In the genomic region with DNA sequence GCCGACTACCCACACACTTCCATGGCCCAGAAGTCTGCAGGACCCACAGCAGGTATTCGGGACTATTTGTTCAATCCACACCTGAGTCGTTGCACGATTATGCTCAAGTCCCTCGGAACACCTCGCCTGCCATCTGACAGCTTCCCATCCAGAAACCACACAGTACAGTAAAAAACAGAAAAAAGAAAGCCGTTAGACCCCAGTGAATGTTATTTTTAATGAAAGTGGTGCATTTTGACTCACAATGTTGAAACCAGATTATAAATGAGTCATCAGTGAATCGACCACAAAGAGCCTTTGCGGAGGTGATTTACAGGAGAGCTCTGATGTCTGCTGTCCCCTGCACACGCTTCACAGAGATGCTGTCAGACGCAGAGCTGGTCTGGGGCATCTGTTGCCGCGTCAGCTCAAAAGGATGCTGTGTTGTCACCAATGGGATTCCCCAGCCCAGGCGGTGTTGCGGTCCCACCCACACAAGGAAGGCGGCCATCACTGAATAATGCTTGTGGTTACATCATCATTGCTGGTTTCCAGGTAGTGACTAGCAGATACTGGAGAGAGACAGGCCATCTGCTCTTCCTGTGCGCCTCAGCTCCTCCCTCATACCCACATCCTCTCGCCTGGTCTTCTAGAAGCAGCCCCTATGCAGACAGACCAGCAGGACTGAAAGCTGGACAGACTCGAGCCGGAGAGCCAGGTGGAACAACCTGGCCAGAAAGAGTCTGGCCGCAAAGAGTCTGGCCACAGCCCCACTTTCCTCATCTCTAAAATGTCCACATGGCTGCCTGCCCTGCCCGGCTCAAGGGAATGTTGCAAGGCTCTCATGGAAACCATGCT, we compare ENCODE assay signal across 8 cellular contexts.
DNase-seq lines count a peak whose midpoint lies in the region; ATAC-seq and TF ChIP-seq lines count a peak whose summit lies in the region.

No MANE protein-coding gene starts in this region.

- peak overlapping the region; percentile 91 for H3K27ac ChIP-seq in CD4-positive, alpha-beta memory T cell (ENCODE audit: low read depth, low read length)

- H3K36me3 ChIP-seq in CD4-positive, alpha-beta memory T cell (ENCODE audit: insufficient read depth, low read length) = no peaks in the 10 kb centered on the region

- peaks cover 0 to 2% of the 10 kb centered on the region in 2 donors for H3K36me3 Mint-ChIP-seq in CD4-positive, alpha-beta memory T cell

- peaks cover 43 to 73% (median 58%) of the 10 kb centered on the region in 4 donors for H3K4me1 Mint-ChIP-seq in CD4-positive, alpha-beta memory T cell

- POLR2A ChIA-PET in CD4-positive, alpha-beta memory T cell (lab: Charles Lee; ENCODE audit: partially characterized antibody) = interaction anchor here (0.7 to 5.0 kb wide), 32 partner anchors 8 to 534 kb away, joined by 3 to 78 read pairs (median 6); partner anchors contain the start of genes IRF2BP2, RBM34 and TOMM20

- no peaks in the 10 kb centered on the region for H3K27me3 ChIP-seq in CD4-positive, alpha-beta memory T cell (ENCODE audit: insufficient read depth, low read length)

- peaks cover 45% of the 10 kb centered on the region for H3K4me1 ChIP-seq in CD4-positive, alpha-beta memory T cell (ENCODE audit: insufficient read depth, low read length)

- no peaks in the 10 kb centered on the region for H3K27me3 Mint-ChIP-seq in CD4-positive, alpha-beta memory T cell

- ATAC-seq in GM19467 (IDR thresholded peaks at IDR 0.05; ENCODE audit: unreplicated experiment) = peak; percentile 74
- ATAC-seq in left lobe of liver = peak; percentile 26

- in situ Hi-C loops in astrocyte of the cerebellum (cut with HindIII; ENCODE audit: low sequenced_read_pairs) = no loop called here

- TF ChIP-seq CTCF in astrocyte of the cerebellum (IDR thresholded peaks at IDR 0.05; ENCODE audit: low read depth, low read length, missing control alignments) = no peak

- H3K9me3 ChIP-seq in CD4-positive, alpha-beta memory T cell (ENCODE audit: control insufficient read depth in 1 of 2, low read length in 2 of 2) = no peaks in the 10 kb centered on the region

- intact Hi-C loops in CD4-positive, alpha-beta memory T cell (cut with micrococcal nuclease) = loop anchor here (1.0 to 5.0 kb wide), 7 partner anchors 34 to 414 kb away; partner anchors contain the start of gene IRF2BP2

- peak overlapping the region; percentile 93 to 99 (median 99) for H3K27ac Mint-ChIP-seq in CD4-positive, alpha-beta memory T cell

- DNase-seq in CD4-positive, alpha-beta memory T cell = peak; percentile 93 to 99 (median 97)
- DNase-seq in HK-2 (ENCODE audit: unreplicated experiment) (peak; percentile 99), T1000 (lab: John Stamatoyannopoulos, UW) (peak; percentile 95), astrocyte of the cerebellum (ENCODE audit: low read depth) (peak; percentile 95), left lobe of liver (ENCODE audit: low spot score) (no peak), hippocampal formation (lab: John Stamatoyannopoulos, UW) (no peak)
- peak; percentile 87 for DNase-seq in stimulated activated CD8-positive, alpha-beta memory T cell treated with anti-CD3 and anti-CD28 coated beads, Interleukin-12 subunit alpha, Interleukin-12 subunit beta, amount 100 ng/mL, for 1 hour (ENCODE audit: low read depth)

- H3K9me3 Mint-ChIP-seq in CD4-positive, alpha-beta memory T cell = peaks cover 0 to 1% (median 0%) of the 10 kb centered on the region in 8 donors

- CTCF ChIA-PET in CD4-positive, alpha-beta memory T cell (lab: Charles Lee; ENCODE audit: partially characterized antibody) = interaction anchor here (0.8 to 3.4 kb wide), 8 partner anchors 12 to 414 kb away, joined by 3 to 17 read pairs (median 3); no protein-coding TSS in a partner anchor

- peak overlapping the region; percentile 75 to 90 (median 82) for H3K4me3 Mint-ChIP-seq in CD4-positive, alpha-beta memory T cell

- peak overlapping the region in 1 of 2 donors; percentile 61 for H3K4me3 ChIP-seq in CD4-positive, alpha-beta memory T cell (ENCODE audit: low read length in 2 of 2)
- no peak overlapping the region for H3K4me3 ChIP-seq in astrocyte of the cerebellum (ENCODE audit: low read depth, low read length)

Comparison
In these comparisons a context has a peak if more than half of its experiments do, and no peak if none do; other contexts are left out.
1. DNase-seq: peak in CD4-positive, alpha-beta memory T cell (5 of 5), HK-2 (single experiment), T1000 (single experiment), astrocyte of the cerebellum (single experiment) and stimulated activated CD8-positive, alpha-beta memory T cell treated with anti-CD3 and anti-CD28 coated beads, Interleukin-12 subunit alpha, Interleukin-12 subunit beta, amount 100 ng/mL, for 1 hour (single experiment); none in left lobe of liver (single experiment) and hippocampal formation (0 of 2).